ENCODE assay signal across 14 cellular contexts in the genomic region with DNA sequence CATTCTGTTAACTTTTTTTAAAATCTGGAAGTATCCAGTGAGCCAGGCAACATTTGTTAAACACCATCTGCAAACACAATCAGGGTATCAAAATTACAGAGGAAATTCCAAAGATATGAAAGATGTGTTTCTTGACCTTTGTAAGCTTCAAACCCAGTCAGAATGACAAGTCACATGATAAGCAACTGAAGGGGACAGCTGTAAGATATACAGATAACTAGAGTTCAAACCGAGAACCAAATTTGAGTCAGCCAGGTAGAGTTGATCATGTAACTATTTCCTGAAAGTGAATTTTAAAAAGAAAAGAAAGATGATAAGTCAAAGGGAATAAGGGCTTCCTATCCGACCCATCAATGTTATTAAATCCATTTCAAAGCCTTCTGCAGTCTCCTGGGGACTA.
DNase-seq lines count a peak whose midpoint lies in the region; ATAC-seq and TF ChIP-seq lines count a peak whose summit lies in the region.
"Had no signal": no experiment of that assay in that cellular context is flagged by ENCODE, and none has a peak within 500 bp of the region (broad histone marks: within the 10 kb centered on the region; RNA-seq: fewer than 3 reads in every experiment).

No MANE protein-coding gene starts in this region.

- ATAC-seq in GM18907 (IDR thresholded peaks at IDR 0.05; ENCODE audit: unreplicated experiment) (peak; percentile 86), GM21576 (IDR thresholded peaks at IDR 0.05; ENCODE audit: unreplicated experiment) (peak; percentile 83), HG03135 (IDR thresholded peaks at IDR 0.05; ENCODE audit: unreplicated experiment) (peak; percentile 57)
- ATAC-seq in stimulated activated naive CD8-positive, alpha-beta T cell treated with anti-CD3 and anti-CD28 coated beads, Interleukin-15, Interleukin-2, amounts not matched to agents 100 U/mL and 50 U/mL, for 24 hours: no peak
- ATAC-seq in activated naive CD8-positive, alpha-beta T cell treated with anti-CD3 and anti-CD28 coated beads, Interleukin-2, amount 50 U/mL, for 24 hours: no peak
- ATAC-seq: psoas muscle had no signal

- H3K4me3 Mint-ChIP-seq in activated naive CD8-positive, alpha-beta T cell treated with anti-CD3 and anti-CD28 coated beads, Interleukin-2, amount 50 U/mL, for 24 hours: no peak overlapping the region
- H3K4me3 Mint-ChIP-seq in Calu3 (ENCODE audit: low read depth, unreplicated experiment): no peak overlapping the region
- H3K4me3 Mint-ChIP-seq: activated naive CD4-positive, alpha-beta T cell treated with anti-CD3 and anti-CD28 coated beads, Interleukin-2, amount 50 U/mL, for 24 hours had no signal

- H3K79me2 ChIP-seq in hepatocyte: no peaks in the 10 kb centered on the region

- peaks cover 14% of the 10 kb centered on the region for H3K4me1 ChIP-seq in hepatocyte (ENCODE audit: insufficient read depth)
- H3K4me1 ChIP-seq: psoas muscle, SJSA1 had no signal

- H3K27me3 Mint-ChIP-seq in activated naive CD8-positive, alpha-beta T cell treated with anti-CD3 and anti-CD28 coated beads, Interleukin-2, amount 50 U/mL, for 24 hours: no peaks in the 10 kb centered on the region
- H3K27me3 Mint-ChIP-seq in Calu3 (ENCODE audit: unreplicated experiment): no peaks in the 10 kb centered on the region
- H3K27me3 Mint-ChIP-seq: activated naive CD4-positive, alpha-beta T cell treated with anti-CD3 and anti-CD28 coated beads, Interleukin-2, amount 50 U/mL, for 24 hours had no signal

- H3K36me3 Mint-ChIP-seq in activated naive CD8-positive, alpha-beta T cell treated with anti-CD3 and anti-CD28 coated beads, Interleukin-2, amount 50 U/mL, for 24 hours (ENCODE audit: low read depth): no peaks in the 10 kb centered on the region
- no peaks in the 10 kb centered on the region for H3K36me3 Mint-ChIP-seq in Calu3 (ENCODE audit: insufficient read depth, unreplicated experiment)
- H3K36me3 Mint-ChIP-seq: activated naive CD4-positive, alpha-beta T cell treated with anti-CD3 and anti-CD28 coated beads, Interleukin-2, amount 50 U/mL, for 24 hours had no signal

- no peak overlapping the region for H3K4me3 ChIP-seq in hepatocyte
- H3K4me3 ChIP-seq: lung, psoas muscle, SJSA1 had no signal

- 37% methylated on average over 2 of the region's 2 CpGs for WGBS in hepatocyte (ENCODE audit: low lambda C conversion rate, missing lambda C conversion rate)

- no peaks in the 10 kb centered on the region for H3K4me1 Mint-ChIP-seq in activated naive CD8-positive, alpha-beta T cell treated with anti-CD3 and anti-CD28 coated beads, Interleukin-2, amount 50 U/mL, for 24 hours
- no peaks in the 10 kb centered on the region for H3K4me1 Mint-ChIP-seq in Calu3 (ENCODE audit: low read depth, unreplicated experiment)
- H3K4me1 Mint-ChIP-seq: activated naive CD4-positive, alpha-beta T cell treated with anti-CD3 and anti-CD28 coated beads, Interleukin-2, amount 50 U/mL, for 24 hours had no signal

- no TSS peak for BruUV-seq in Calu3 (replicated peaks; lab: Mats Ljungman, UMichigan)

- peak overlapping the region; percentile 11 for H3K27ac ChIP-seq in hepatocyte
- H3K27ac ChIP-seq: psoas muscle, SJSA1 had no signal

- no peaks in the 10 kb centered on the region for H3K27me3 ChIP-seq in hepatocyte

- no peaks in the 10 kb centered on the region for H3K9me3 ChIP-seq in hepatocyte (ENCODE audit: low read depth)
- H3K9me3 ChIP-seq: psoas muscle, SJSA1 had no signal

- no peaks in the 10 kb centered on the region for H3K9me3 Mint-ChIP-seq in activated naive CD8-positive, alpha-beta T cell treated with anti-CD3 and anti-CD28 coated beads, Interleukin-2, amount 50 U/mL, for 24 hours
- no peaks in the 10 kb centered on the region for H3K9me3 Mint-ChIP-seq in Calu3 (ENCODE audit: low read depth, unreplicated experiment)
- H3K9me3 Mint-ChIP-seq: activated naive CD4-positive, alpha-beta T cell treated with anti-CD3 and anti-CD28 coated beads, Interleukin-2, amount 50 U/mL, for 24 hours had no signal

- no peak overlapping the region for H3K27ac Mint-ChIP-seq in activated naive CD8-positive, alpha-beta T cell treated with anti-CD3 and anti-CD28 coated beads, Interleukin-2, amount 50 U/mL, for 24 hours
- H3K27ac Mint-ChIP-seq in Calu3 (ENCODE audit: unreplicated experiment): no peak overlapping the region
- H3K27ac Mint-ChIP-seq: activated naive CD4-positive, alpha-beta T cell treated with anti-CD3 and anti-CD28 coated beads, Interleukin-2, amount 50 U/mL, for 24 hours had no signal

- TF ChIP-seq CTCF in hepatocyte (IDR thresholded peaks at IDR 0.05; ENCODE audit: poor library complexity) (no peak), Calu3 (IDR thresholded peaks at IDR 0.05; ENCODE audit: unreplicated experiment) (no peak)

- intact Hi-C loops in Calu3 (cut with micrococcal nuclease; ENCODE audit: unreplicated experiment): no loop called here

- no peak overlapping the region for H3K4me2 ChIP-seq in hepatocyte

- DNase-seq in hepatocyte (ENCODE audit: low spot score): no peak
- DNase-seq in putamen (ENCODE audit: low spot score): no peak
- DNase-seq in stimulated activated naive CD8-positive, alpha-beta T cell treated with anti-CD3 and anti-CD28 coated beads, Interleukin-15, Interleukin-2, amounts not matched to agents 100 U/mL and 50 U/mL, for 24 hours: no peak
- no peak for DNase-seq in activated naive CD8-positive, alpha-beta T cell treated with anti-CD3 and anti-CD28 coated beads, Interleukin-2, amount 50 U/mL, for 24 hours
- DNase-seq in Calu3: no peak
- DNase-seq: activated CD4-positive, CD25-positive, alpha-beta regulatory T cell; IMR-90; psoas muscle had no signal

- no peaks in the 10 kb centered on the region for H4K20me1 ChIP-seq in hepatocyte (ENCODE audit: insufficient read depth, poor library complexity, severe bottlenecking)

- H2AFZ ChIP-seq in hepatocyte: no peak overlapping the region

- H3K9me2 ChIP-seq in hepatocyte (replicated peaks; ENCODE audit: insufficient read depth): no peaks in the 10 kb centered on the region

- CTCF ChIA-PET in Calu3 (lab: Charles Lee): no interaction called here

- H3K36me3 ChIP-seq in hepatocyte (replicated peaks; ENCODE audit: insufficient read depth, low read depth): no peaks in the 10 kb centered on the region
- H3K36me3 ChIP-seq: SJSA1 had no signal

Comparison
In these comparisons a context has a peak if more than half of its experiments do, and no peak if none do; other contexts are left out.
1. ATAC-seq: peak in GM18907 (single experiment), GM21576 (single experiment) and HG03135 (single experiment); none in stimulated activated naive CD8-positive, alpha-beta T cell treated with anti-CD3 and anti-CD28 coated beads, Interleukin-15, Interleukin-2, amounts not matched to agents 100 U/mL and 50 U/mL, for 24 hours (single experiment) and activated naive CD8-positive, alpha-beta T cell treated with anti-CD3 and anti-CD28 coated beads, Interleukin-2, amount 50 U/mL, for 24 hours (single experiment).